Comparison of ENCODE assay signal across 33 cellular contexts in the genomic region with DNA sequence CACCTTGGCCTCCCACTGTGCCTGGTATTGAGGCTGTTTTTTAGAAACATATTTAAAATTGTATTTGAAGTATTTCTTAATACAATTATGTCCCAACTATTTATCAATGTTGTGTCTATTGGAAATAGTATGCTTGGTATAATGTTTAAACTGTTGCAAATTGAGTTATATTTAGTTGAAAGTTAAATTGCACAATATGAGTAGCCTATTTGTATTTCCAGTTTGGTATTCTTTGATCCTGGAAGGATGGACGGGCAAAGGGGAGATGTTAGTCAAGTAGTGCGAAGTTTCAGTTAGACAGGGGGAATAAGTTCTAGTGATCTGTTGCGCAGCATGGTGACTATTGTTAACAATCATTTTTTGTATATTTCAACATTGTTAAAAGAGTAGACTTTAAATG.
"Had no signal": no experiment of that assay in that cellular context is flagged by ENCODE, and none has a peak within 500 bp of the region (broad histone marks: within the 10 kb centered on the region; RNA-seq: fewer than 3 reads in every experiment).

No MANE protein-coding gene starts in this region.

- H3K27me3 ChIP-seq: adrenal gland, ascending aorta, body of pancreas, brain microvascular endothelial cell, breast epithelium, cardiac muscle cell had no signal

- H3K27ac ChIP-seq: adrenal gland, ascending aorta, body of pancreas, brain microvascular endothelial cell, breast epithelium, cardiac muscle cell had no signal

- H3K4me1 ChIP-seq: adrenal gland, ascending aorta, body of pancreas, breast epithelium had no signal

- H3K4me3 ChIP-seq: adrenal gland, ascending aorta, body of pancreas, breast epithelium, cardiac muscle cell had no signal

- H3K9me3 ChIP-seq: body of pancreas, breast epithelium had no signal

- FAIRE-seq: astrocyte, bronchial epithelial cell had no signal

- H3K36me3 ChIP-seq: adrenal gland, brain microvascular endothelial cell, breast epithelium, cardiac muscle cell had no signal

- DNase-seq: activated effector memory CD4-positive, alpha-beta T cell treated with anti-CD3 and anti-CD28 coated beads, Interleukin-2, amount 50 U/mL, for 16 hours; activated effector memory CD4-positive, alpha-beta T cell treated with Interleukin-2 at 50 U/mL for 16 hours; activated gamma-delta T cell; activated gamma-delta T cell treated with Interleukin-2 at 50 U/mL for 16 hours; activated naive CD4-positive, alpha-beta T cell; activated naive CD4-positive, alpha-beta T cell treated with anti-CD3 and anti-CD28 coated beads for 36 hours; activated naive CD4-positive, alpha-beta T cell treated with anti-CD3 and anti-CD28 coated beads, Interleukin-2, amount 10 ng/mL, durations not matched to agents 7 days and 5 days; activated naive CD4-positive, alpha-beta T cell treated with anti-CD3 and anti-CD28 coated beads, Interleukin-2, amount 50 U/mL, for 16 hours; activated naive CD4-positive, alpha-beta T cell treated with Interleukin-2 at 50 U/mL for 16 hours; activated naive CD8-positive, alpha-beta T cell treated with anti-CD3 and anti-CD28 coated beads for 36 hours; activated naive CD8-positive, alpha-beta T cell treated with anti-CD3 and anti-CD28 coated beads, Interleukin-2, amount 10 ng/mL, durations not matched to agents 7 days and 5 days; activated naive CD8-positive, alpha-beta T cell treated with anti-CD3 and anti-CD28 coated beads, Interleukin-2, amount 50 U/mL, for 24 hours; activated T-cell treated with anti-CD3 and anti-CD28 coated beads, Interleukin-2, amount 50 U/mL, for 24 hours; activated T-cell treated with anti-CD3 and anti-CD28 coated beads, Interleukin-2, amount 50 U/mL, for 4 hours; activated T-cell treated with anti-CD3 and anti-CD28 coated beads, Interleukin-2, amount 50 U/mL, for 48 hours; activated T-cell treated with anti-CD3 and anti-CD28 coated beads, Interleukin-2, amount 50 U/mL, for 72 hours; adrenal gland; amniotic stem cell; amygdala; anterior cingulate cortex; aorta; body of pancreas; brain microvascular endothelial cell; caudate nucleus; central memory CD4-positive, alpha-beta T cell; cerebellar nuclear complex had no signal

- ATAC-seq: activated naive CD4-positive, alpha-beta T cell treated with anti-CD3 and anti-CD28 coated beads, Interleukin-2, amount 50 U/mL, for 72 hours; activated naive CD8-positive, alpha-beta T cell treated with anti-CD3 and anti-CD28 coated beads, Interleukin-2, amount 50 U/mL, for 24 hours; activated T-cell treated with anti-CD3 and anti-CD28 coated beads, Interleukin-2, amount 50 U/mL, for 4 hours; activated T-cell treated with anti-CD3 and anti-CD28 coated beads, Interleukin-2, amount 50 U/mL, for 72 hours; activated T-helper 17 cell treated with anti-CD3 and anti-CD28 coated beads, Interleukin-2, amount 50 U/mL, for 72 hours; body of pancreas had no signal
